10 cellular contexts compared by ENCODE assay signal in the genomic region with DNA sequence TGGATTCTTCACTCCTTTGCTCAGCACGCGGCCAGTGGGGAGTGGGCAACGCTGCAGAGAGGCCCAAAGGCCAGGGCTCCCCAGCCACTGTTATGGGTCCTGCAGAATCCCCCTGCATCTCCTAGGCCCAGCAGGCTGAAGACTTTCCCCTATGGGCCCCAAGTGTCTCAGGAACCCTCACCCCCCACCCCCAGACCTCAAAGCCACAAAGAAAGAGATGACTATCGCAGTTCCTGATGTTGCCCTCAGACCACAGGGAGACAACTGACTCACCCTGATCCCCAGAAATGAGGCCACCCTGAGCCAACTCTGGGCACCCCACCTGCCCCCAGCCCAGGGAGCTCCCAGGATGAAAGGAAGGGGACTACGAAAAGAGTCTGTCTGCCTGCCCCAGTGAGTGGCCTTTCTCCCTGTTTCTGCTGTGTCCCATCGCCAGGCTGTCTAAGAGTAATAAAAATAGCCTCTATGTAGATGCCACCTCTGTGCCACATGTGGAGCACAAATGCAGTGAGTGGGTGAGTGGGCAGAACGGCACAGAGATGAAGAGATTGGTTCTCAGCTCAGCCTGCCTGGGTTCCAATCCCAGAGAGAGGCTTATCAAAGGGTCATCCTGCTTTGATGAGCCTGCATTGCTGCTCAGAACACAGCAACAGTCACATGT.
A peak's percentile ranks its signal among the peaks of the same experiment; 100 is the strongest.
DNase-seq lines count a peak whose midpoint lies in the region; ATAC-seq and TF ChIP-seq lines count a peak whose summit lies in the region.
"Had no signal": no experiment of that assay in that cellular context is flagged by ENCODE, and none has a peak within 500 bp of the region (broad histone marks: within the 10 kb centered on the region; RNA-seq: fewer than 3 reads in every experiment).

No MANE protein-coding gene starts in this region.

- peak overlapping the region; percentile 33 for H3K4me3 Mint-ChIP-seq in T-helper 1 cell treated with Interleukin-12 subunit alpha and Interleukin-12 subunit beta and Interleukin-4 antibody, amounts not matched to agents 30 μg/mL and 1 μg/mL, for 36 hours
- H3K4me3 Mint-ChIP-seq in activated naive CD4-positive, alpha-beta T cell treated with anti-CD3 and anti-CD28 coated beads, Interleukin-2, amount 10 ng/mL, durations not matched to agents 7 days and 5 days, result no peak overlapping the region
- H3K4me3 Mint-ChIP-seq in MCF 10A (ENCODE audit: unreplicated experiment), result no peak overlapping the region

- POLR2A ChIA-PET in MCF 10A (lab: Yijun Ruan, JAX), result no interaction called here

- peak; percentile 80 for DNase-seq in activated naive CD4-positive, alpha-beta T cell treated with anti-CD3 and anti-CD28 coated beads, Interleukin-2, amount 10 ng/mL, durations not matched to agents 7 days and 5 days
- DNase-seq in stimulated activated CD8-positive, alpha-beta memory T cell treated with anti-CD3 and anti-CD28 coated beads, Interleukin-2, amount 100 ng/mL, for 48 hours (ENCODE audit: low read depth in 2 of 2), result peak; percentile 55 to 68
- DNase-seq in NCI-H146 (lab: John Stamatoyannopoulos, UW) (no peak), MCF 10A (ENCODE audit: unreplicated experiment) (no peak), NCI-H2081 treated with DMSO at 0.1 percent for 48 hours (lab: John Stamatoyannopoulos, UW) (no peak)
- DNase-seq: hypothalamus, IMR-90 had no signal

- H3K27ac Mint-ChIP-seq in T-helper 1 cell treated with Interleukin-12 subunit alpha and Interleukin-12 subunit beta and Interleukin-4 antibody, amounts not matched to agents 30 μg/mL and 1 μg/mL, for 36 hours, result peak overlapping the region; percentile 39
- H3K27ac Mint-ChIP-seq in activated naive CD4-positive, alpha-beta T cell treated with anti-CD3 and anti-CD28 coated beads, Interleukin-2, amount 10 ng/mL, durations not matched to agents 7 days and 5 days, result no peak overlapping the region
- H3K27ac Mint-ChIP-seq in MCF 10A (ENCODE audit: low read depth, unreplicated experiment), result no peak overlapping the region

- H3K4me1 Mint-ChIP-seq in T-helper 1 cell treated with Interleukin-12 subunit alpha and Interleukin-12 subunit beta and Interleukin-4 antibody, amounts not matched to agents 30 μg/mL and 1 μg/mL, for 36 hours (ENCODE audit: low read depth), result peaks cover 63% of the 10 kb centered on the region
- H3K4me1 Mint-ChIP-seq in activated naive CD4-positive, alpha-beta T cell treated with anti-CD3 and anti-CD28 coated beads, Interleukin-2, amount 10 ng/mL, durations not matched to agents 7 days and 5 days, result peaks cover 44% of the 10 kb centered on the region
- peaks cover 11% of the 10 kb centered on the region for H3K4me1 Mint-ChIP-seq in MCF 10A (ENCODE audit: insufficient read depth, unreplicated experiment)

- H3K36me3 Mint-ChIP-seq in T-helper 1 cell treated with Interleukin-12 subunit alpha and Interleukin-12 subunit beta and Interleukin-4 antibody, amounts not matched to agents 30 μg/mL and 1 μg/mL, for 36 hours (ENCODE audit: low read depth), result peaks cover 8% of the 10 kb centered on the region
- no peaks in the 10 kb centered on the region for H3K36me3 Mint-ChIP-seq in activated naive CD4-positive, alpha-beta T cell treated with anti-CD3 and anti-CD28 coated beads, Interleukin-2, amount 10 ng/mL, durations not matched to agents 7 days and 5 days
- H3K36me3 Mint-ChIP-seq in MCF 10A (ENCODE audit: insufficient read depth, unreplicated experiment), result no peaks in the 10 kb centered on the region

- no TSS peak for BruUV-seq in MCF 10A (replicated peaks; lab: Mats Ljungman, UMichigan)

- peaks cover 54% of the 10 kb centered on the region for H3K27me3 Mint-ChIP-seq in T-helper 1 cell treated with Interleukin-12 subunit alpha and Interleukin-12 subunit beta and Interleukin-4 antibody, amounts not matched to agents 30 μg/mL and 1 μg/mL, for 36 hours (ENCODE audit: low read depth)
- peaks cover 88% of the 10 kb centered on the region for H3K27me3 Mint-ChIP-seq in activated naive CD4-positive, alpha-beta T cell treated with anti-CD3 and anti-CD28 coated beads, Interleukin-2, amount 10 ng/mL, durations not matched to agents 7 days and 5 days
- peaks cover 29% of the 10 kb centered on the region for H3K27me3 Mint-ChIP-seq in MCF 10A (ENCODE audit: insufficient read depth, unreplicated experiment)

- CTCF ChIA-PET in activated naive CD4-positive, alpha-beta T cell treated with anti-CD3 and anti-CD28 coated beads, Interleukin-2, amount 10 ng/mL, durations not matched to agents 7 days and 5 days (lab: Charles Lee), result interaction anchor here (0.6 to 2.6 kb wide), 6 partner anchors 13 to 1004 kb away, joined by 3 to 15 read pairs (median 4); no protein-coding TSS in a partner anchor
- CTCF ChIA-PET in MCF 10A (lab: Yijun Ruan, JAX), result interaction anchor here (0.6 to 1.5 kb wide), 3 partner anchors 8 to 987 kb away, joined by 3 to 6 read pairs (median 3); no protein-coding TSS in a partner anchor

- ATAC-seq in GM21576 (IDR thresholded peaks at IDR 0.05; ENCODE audit: unreplicated experiment) (peak; percentile 17), HG03469 (IDR thresholded peaks at IDR 0.05; ENCODE audit: unreplicated experiment) (no peak)

- no peak for TF ChIP-seq CTCF in MCF 10A (IDR thresholded peaks at IDR 0.05; ENCODE audit: unreplicated experiment)

- intact Hi-C loops in MCF 10A (cut with micrococcal nuclease), result no loop called here

- H3K9me3 Mint-ChIP-seq in T-helper 1 cell treated with Interleukin-12 subunit alpha and Interleukin-12 subunit beta and Interleukin-4 antibody, amounts not matched to agents 30 μg/mL and 1 μg/mL, for 36 hours, result peaks cover 3% of the 10 kb centered on the region
- no peaks in the 10 kb centered on the region for H3K9me3 Mint-ChIP-seq in activated naive CD4-positive, alpha-beta T cell treated with anti-CD3 and anti-CD28 coated beads, Interleukin-2, amount 10 ng/mL, durations not matched to agents 7 days and 5 days
- no peaks in the 10 kb centered on the region for H3K9me3 Mint-ChIP-seq in MCF 10A (ENCODE audit: unreplicated experiment)

Comparison
In these comparisons a context has a peak if more than half of its experiments do, and no peak if none do; other contexts are left out.
1. DNase-seq: peak in activated naive CD4-positive, alpha-beta T cell treated with anti-CD3 and anti-CD28 coated beads, Interleukin-2, amount 10 ng/mL, durations not matched to agents 7 days and 5 days (single experiment) and stimulated activated CD8-positive, alpha-beta memory T cell treated with anti-CD3 and anti-CD28 coated beads, Interleukin-2, amount 100 ng/mL, for 48 hours (2 of 2); none in NCI-H146 (single experiment), MCF 10A (single experiment) and NCI-H2081 treated with DMSO at 0.1 percent for 48 hours (single experiment).